8 cellular contexts compared by ENCODE assay signal in genomic region chr5:39074009-39074886, GRCh38. TPM values are rescaled to one million over a fixed set of nuclear protein-coding genes. Genes with fewer than 3 reads are reported as not detected.
DNase-seq lines count a peak whose midpoint lies in the region; TF ChIP-seq lines count a peak whose summit lies in the region.

TSS of gene RICTOR (minus strand) at chr5:39074399. CDS start at chr5:39074377, 22 bp downstream.

- H3K36me3 ChIP-seq in MM.1S (replicated peaks; ENCODE audit: insufficient read depth, low read length) (no peaks in the 10 kb centered on the region), neural progenitor cell (no peaks in the 10 kb centered on the region)

- H3K4me3 ChIP-seq in MM.1S (ENCODE audit: low read length) = peak within 1 kb of the TSS; percentile 94
- peak within 1 kb of the TSS; percentile 94 for H3K4me3 ChIP-seq in fibroblast of villous mesenchyme (ENCODE audit: low read depth, low read length)
- peak within 1 kb of the TSS; percentile 91 for H3K4me3 ChIP-seq in neural progenitor cell

- H3K36me3 Mint-ChIP-seq in neural progenitor cell = peaks cover 7% of the 10 kb centered on the region

- peak within 1 kb of the TSS; percentile 99 for H3K4me3 Mint-ChIP-seq in neural progenitor cell

- H4K20me1 ChIP-seq in MM.1S (ENCODE audit: insufficient read depth, low read length) = peaks cover 20% of the 10 kb centered on the region; the same call in 1 of the 2 replicates
- H4K20me1 ChIP-seq in neural progenitor cell (ENCODE audit: low read depth) = peaks cover 17% of the 10 kb centered on the region

- H3K4me2 ChIP-seq in MM.1S (ENCODE audit: low read depth, low read length) (peak within 1 kb of the TSS; percentile 86), neural progenitor cell (peak within 1 kb of the TSS; percentile 77)

- DNase-seq in G401 (ENCODE audit: low spot score) (peak; percentile 85), HCEC 1CT (peak; percentile 87), MM.1S (peak; percentile 88), SHP77 treated with DMSO at 0.1 percent for 48 hours (lab: John Stamatoyannopoulos, UW) (peak; percentile 84), activated gamma-delta T cell treated with Interleukin-2 at 50 U/mL for 16 hours (peak; percentile 89), fibroblast of villous mesenchyme (ENCODE audit: low read depth) (peak; percentile 86), neural progenitor cell (ENCODE audit: low spot score) (peak; percentile 95), stromal cell of bone marrow (ENCODE audit: low read depth) (peak; percentile 77)

- H3F3A ChIP-seq in MM.1S (ENCODE audit: insufficient read depth, low read length) (peaks cover 34% of the 10 kb centered on the region), neural progenitor cell (ENCODE audit: low read depth) (peaks cover 14% of the 10 kb centered on the region)

- H3K27me3 Mint-ChIP-seq in neural progenitor cell (ENCODE audit: insufficient read depth, low read depth) = peaks cover 7% of the 10 kb centered on the region

- no peaks in the 10 kb centered on the region for H3K9me3 Mint-ChIP-seq in neural progenitor cell

- H3K27ac ChIP-seq in MM.1S (ENCODE audit: low read length) (peak within 1 kb of the TSS; percentile 97), neural progenitor cell (peak within 1 kb of the TSS; percentile 98)

- peaks cover 16% of the 10 kb centered on the region for H3K4me1 Mint-ChIP-seq in neural progenitor cell

- H3K4me1 ChIP-seq in MM.1S (ENCODE audit: low read length) (peaks cover 18% of the 10 kb centered on the region), neural progenitor cell (peaks cover 11% of the 10 kb centered on the region)

- H3K79me2 ChIP-seq in MM.1S (ENCODE audit: low read length) (peaks cover 56% of the 10 kb centered on the region), neural progenitor cell (ENCODE audit: low read depth) (peaks cover 42% of the 10 kb centered on the region)

- no peaks in the 10 kb centered on the region for H3K9me2 ChIP-seq in MM.1S (replicated peaks; ENCODE audit: insufficient read depth, low read length)

- H3K27me3 ChIP-seq in MM.1S (replicated peaks; ENCODE audit: insufficient read depth, low read length) = no peaks in the 10 kb centered on the region
- H3K27me3 ChIP-seq in neural progenitor cell = no peaks in the 10 kb centered on the region

- peak within 1 kb of the TSS; percentile 98 for H3K27ac Mint-ChIP-seq in neural progenitor cell

- H3K9ac ChIP-seq in MM.1S (ENCODE audit: low read length) (peak within 1 kb of the TSS; percentile 96), neural progenitor cell (peak within 1 kb of the TSS; percentile 96)

- no peaks in the 10 kb centered on the region for H3K9me3 ChIP-seq in MM.1S (replicated peaks; ENCODE audit: insufficient read depth, low read length)
- no peaks in the 10 kb centered on the region for H3K9me3 ChIP-seq in neural progenitor cell (ENCODE audit: low read depth)

- in situ Hi-C loops in G401 (cut with HindIII; ENCODE audit: low sequenced_read_pairs) = no loop called here

- TF ChIP-seq CTCF in MM.1S (IDR thresholded peaks at IDR 0.05; ENCODE audit: low read length) = no peak
- no peak for TF ChIP-seq CTCF in fibroblast of villous mesenchyme (IDR thresholded peaks at IDR 0.05; ENCODE audit: insufficient read depth, low read depth, low read length)
- TF ChIP-seq CTCF in neural progenitor cell (IDR thresholded peaks at IDR 0.05) = no peak

- H2AFZ ChIP-seq in MM.1S (ENCODE audit: low read length) (peak within 1 kb of the TSS; percentile 87), neural progenitor cell (replicated peaks) (peak within 1 kb of the TSS; percentile 93)

RNA-seq across cellular contexts. Expression of gene RICTOR, which starts in this region (rescaled TPM):
- 7.3 and 11.0 TPM in 2 replicates for total RNA-seq in G401 (2014; rRNA removed; shearing (Covaris generic))
- total RNA-seq in fibroblast of villous mesenchyme = 47.4 and 50.1 TPM in 2 replicates
- total RNA-seq in neural progenitor cell (ENCODE audit: low replicate concordance) = 24.7 and 41.3 TPM in 2 replicates

Comparison
In these comparisons a context has a peak if more than half of its experiments do, and no peak if none do; other contexts are left out.
1. Peak in every context shown above with its lines: DNase-seq, H3K4me3 ChIP-seq and H3K27ac ChIP-seq.